Comparison of ENCODE assay signal across 8 cellular contexts in the genomic region with DNA sequence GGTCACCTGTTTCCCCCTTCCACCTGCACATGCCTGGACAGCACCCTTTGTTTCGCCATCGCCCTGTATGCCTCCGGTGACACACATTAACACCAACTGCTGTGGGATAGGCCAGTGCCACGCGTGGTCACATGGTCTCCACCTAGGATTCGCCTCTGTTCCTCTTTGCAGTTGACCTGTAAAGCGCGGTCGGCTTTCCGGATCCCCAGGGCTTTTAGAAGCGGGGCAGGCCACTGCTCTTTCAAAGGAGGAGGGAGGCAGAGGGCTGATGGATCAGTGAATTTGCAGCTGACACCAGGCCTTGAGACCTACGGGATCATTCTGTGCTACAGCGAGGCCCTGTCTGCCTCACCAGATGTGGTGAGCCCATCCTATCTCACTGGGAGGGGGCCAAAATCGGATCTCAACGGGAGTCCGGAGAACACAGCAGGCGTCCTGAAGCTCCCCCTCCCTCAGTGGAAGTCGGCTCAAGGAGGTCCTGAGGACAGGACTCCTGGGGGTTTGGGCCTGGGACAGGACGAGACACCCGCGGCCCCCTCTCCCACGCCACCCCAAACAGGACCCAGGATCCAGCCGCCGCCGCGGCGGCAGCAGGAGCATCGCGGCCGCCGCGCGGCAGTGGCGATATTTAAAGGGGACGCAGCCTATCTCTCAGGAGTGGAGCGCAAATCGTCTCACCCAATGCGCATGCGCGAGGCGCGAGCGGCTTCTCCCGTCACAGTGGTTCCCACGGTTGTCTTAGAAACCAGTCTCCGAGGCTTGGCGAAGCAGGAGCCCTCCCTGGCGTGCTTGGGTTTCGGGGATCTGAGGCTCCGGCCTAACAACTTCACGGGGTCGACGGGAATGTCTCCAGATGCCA.
DNase-seq lines count a peak whose midpoint lies in the region; ATAC-seq and TF ChIP-seq lines count a peak whose summit lies in the region.
"Not testable (repeated sequence)": the region's sequence is repeated elsewhere in the genome, so short reads cannot be mapped to it uniquely, and the experiment has no call there.

No MANE protein-coding gene starts in this region.

- peak; percentile 53 to 84 (median 68) for DNase-seq in CD4-positive, alpha-beta T cell
- DNase-seq in HT1080 (ENCODE audit: low read depth) (peak; percentile 29), RWPE2 (ENCODE audit: low spot score) (peak; percentile 90), activated T-cell treated with anti-CD3 and anti-CD28 coated beads for 24 hours (ENCODE audit: low read depth) (peak; percentile 76), cerebellar nuclear complex (lab: John Stamatoyannopoulos, UW) (peak; percentile 6 to 25), hypothalamus (lab: John Stamatoyannopoulos, UW) (peak in 39 of 51 donors; percentile 3 to 87 (median 66)), posterior cingulate gyrus (peak in 8 of 10 donors; percentile 66 to 97 (median 83))
- DNase-seq in stimulated activated CD8-positive, alpha-beta memory T cell treated with anti-CD3 and anti-CD28 coated beads, Interleukin-4, amount 100 ng/mL, for 48 hours = peak; percentile 85

- H3K9me3 ChIP-seq in CD4-positive, alpha-beta T cell (ENCODE audit: control insufficient read depth, low read length); RWPE2 (ENCODE audit: severe bottlenecking): not testable (repeated sequence)

- H3K27ac Mint-ChIP-seq in CD4-positive, alpha-beta T cell = peak overlapping the region; percentile 58

- H3K9me3 Mint-ChIP-seq in CD4-positive, alpha-beta T cell = not testable (repeated sequence)

- TF ChIP-seq CTCF in CD4-positive, alpha-beta T cell (IDR thresholded peaks at IDR 0.05); RWPE2 (IDR thresholded peaks at IDR 0.05; ENCODE audit: poor library complexity, severe bottlenecking): not testable (repeated sequence)

- not testable (repeated sequence) for ATAC-seq in CD4-positive, alpha-beta T cell (ENCODE audit: poor library complexity)
- ATAC-seq in RWPE2 (ENCODE audit: low read depth) = peak; percentile 80

- not testable (repeated sequence) for H3K36me3 ChIP-seq in RWPE2 (ENCODE audit: low read depth)

- intact Hi-C loops in CD4-positive, alpha-beta T cell (cut with DNase I, micrococcal nuclease); posterior cingulate gyrus (cut with DNase I): not testable (repeated sequence)

- H3K27me3 Mint-ChIP-seq in CD4-positive, alpha-beta T cell = not testable (repeated sequence)

- H3K36me3 Mint-ChIP-seq in CD4-positive, alpha-beta T cell (ENCODE audit: low read depth) = not testable (repeated sequence)

- POLR2A ChIA-PET in CD4-positive, alpha-beta T cell (lab: Charles Lee) = not testable (repeated sequence)

- peak overlapping the region; percentile 22 for H3K4me3 ChIP-seq in RWPE2 (ENCODE audit: severe bottlenecking)

- H3K4me3 Mint-ChIP-seq in CD4-positive, alpha-beta T cell = peak overlapping the region; percentile 85

- not testable (repeated sequence) for H3K4me1 Mint-ChIP-seq in CD4-positive, alpha-beta T cell (ENCODE audit: low read depth)

- CTCF ChIA-PET in CD4-positive, alpha-beta T cell (lab: Charles Lee) = not testable (repeated sequence)

- H3K27ac ChIP-seq in CD4-positive, alpha-beta T cell (ENCODE audit: low read depth, low read length); RWPE2 (ENCODE audit: poor library complexity, severe bottlenecking): not testable (repeated sequence)

- H3K4me1 ChIP-seq in RWPE2 (ENCODE audit: insufficient read depth, poor library complexity, severe bottlenecking) = not testable (repeated sequence)

- not testable (repeated sequence) for H3K27me3 ChIP-seq in CD4-positive, alpha-beta T cell (ENCODE audit: control insufficient read depth, insufficient read depth, low read length); RWPE2 (ENCODE audit: insufficient read depth, poor library complexity, severe bottlenecking)

Comparison
In these comparisons a context has a peak if more than half of its experiments do, and no peak if none do; other contexts are left out.
1. DNase-seq: peak in every context shown above with its lines; median percentile 90 in RWPE2; 85 in stimulated activated CD8-positive, alpha-beta memory T cell treated with anti-CD3 and anti-CD28 coated beads, Interleukin-4, amount 100 ng/mL, for 48 hours; 83 in posterior cingulate gyrus; 76 in activated T-cell treated with anti-CD3 and anti-CD28 coated beads for 24 hours; 68 in CD4-positive, alpha-beta T cell; 66 in hypothalamus; 29 in HT1080; 16 in cerebellar nuclear complex.